18 cellular contexts compared by ENCODE assay signal in the genomic region with DNA sequence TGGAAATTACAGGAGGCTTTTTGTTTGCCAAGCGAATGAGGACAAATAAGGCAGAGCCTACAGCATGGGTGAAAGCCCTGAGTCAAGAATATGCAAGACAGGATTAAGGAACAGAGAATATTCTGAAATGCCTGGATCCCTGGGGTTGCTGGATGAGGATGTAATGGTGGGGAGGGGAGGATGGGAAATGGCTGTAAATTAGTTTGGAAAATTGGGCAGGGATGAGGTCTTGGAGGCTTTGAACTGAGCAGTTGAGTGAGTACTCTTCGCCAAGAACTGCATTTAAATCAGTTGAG.
DNase-seq lines count a peak whose midpoint lies in the region; ATAC-seq and TF ChIP-seq lines count a peak whose summit lies in the region.
"Had no signal": no experiment of that assay in that cellular context is flagged by ENCODE, and none has a peak within 500 bp of the region (broad histone marks: within the 10 kb centered on the region; RNA-seq: fewer than 3 reads in every experiment).

No MANE protein-coding gene starts in this region.

- H3K9me2 ChIP-seq in GM23338 (ENCODE audit: insufficient read depth) = peaks cover 9% of the 10 kb centered on the region; the same call in 1 of the 2 replicates

- no peak for TF ChIP-seq EP300 in gastroesophageal sphincter (IDR thresholded peaks at IDR 0.05)

- no peak overlapping the region for H3K9ac ChIP-seq in NT2/D1 (ENCODE audit: insufficient read length, low read depth)
- H3K9ac ChIP-seq in subcutaneous abdominal adipose tissue (ENCODE audit: low read length in 5 of 5) = no peak overlapping the region

- H3K27me3 Mint-ChIP-seq in GM23338 (ENCODE audit: insufficient read depth, low read depth, poor library complexity) = peaks cover 1% of the 10 kb centered on the region

- H3K4me3 ChIP-seq in GM23338 (no peak overlapping the region), NT2/D1 (ENCODE audit: insufficient read length, low read depth) (no peak overlapping the region), gastroesophageal sphincter (no peak overlapping the region), subcutaneous abdominal adipose tissue (ENCODE audit: low read depth in 1 of 5, low read length in 5 of 5) (no peak overlapping the region)
- H3K4me3 ChIP-seq: HAP-1 had no signal

- TF ChIP-seq POLR2A in gastroesophageal sphincter (IDR thresholded peaks at IDR 0.05) = no peak

- no peaks in the 10 kb centered on the region for H3K36me3 Mint-ChIP-seq in GM23338 (ENCODE audit: low read depth)
- H3K36me3 Mint-ChIP-seq: CD14-positive monocyte had no signal

- no peaks in the 10 kb centered on the region for H3K79me2 ChIP-seq in GM23338 (replicated peaks; ENCODE audit: insufficient read depth)

- 85 to 94% methylated on average over 2 of the region's 2 CpGs for WGBS in gastroesophageal sphincter (ENCODE audit: low coverage in 1 of 2), 2 donors

- ATAC-seq in GM23338 (peak; percentile 69), gastroesophageal sphincter (peak; percentile 3), HG02973 (IDR thresholded peaks at IDR 0.05; ENCODE audit: unreplicated experiment) (no peak), HG03039 (IDR thresholded peaks at IDR 0.05; ENCODE audit: unreplicated experiment) (no peak)

- TF ChIP-seq CTCF in GM23338 (conservative IDR thresholded peaks at IDR 0.05; ENCODE audit: low read depth in 2 of 2) = no peak
- no peak for TF ChIP-seq CTCF in gastroesophageal sphincter (IDR thresholded peaks at IDR 0.05)

- H3K4me1 Mint-ChIP-seq in GM23338 = peaks cover 43% of the 10 kb centered on the region
- H3K4me1 Mint-ChIP-seq: CD14-positive monocyte had no signal

- H3K4me1 ChIP-seq in GM23338 (ENCODE audit: insufficient read depth) = peaks cover 26% of the 10 kb centered on the region
- no peaks in the 10 kb centered on the region for H3K4me1 ChIP-seq in NT2/D1 (ENCODE audit: insufficient read depth, insufficient read length)
- H3K4me1 ChIP-seq in gastroesophageal sphincter = peaks cover 0 to 33% (median 0%) of the 10 kb centered on the region in 3 donors
- H3K4me1 ChIP-seq in subcutaneous abdominal adipose tissue (ENCODE audit: control insufficient read depth in 5 of 5, insufficient read depth in 5 of 5, low read length in 5 of 5) = peaks cover 0 to 45% (median 25%) of the 10 kb centered on the region in 5 donors

- H3K9me3 ChIP-seq in NT2/D1 (ENCODE audit: insufficient read depth, low read length) (no peaks in the 10 kb centered on the region), gastroesophageal sphincter (no peaks in the 10 kb centered on the region), subcutaneous abdominal adipose tissue (ENCODE audit: control insufficient read depth in 5 of 5, low read length in 5 of 5) (no peaks in the 10 kb centered on the region)

- peak overlapping the region; percentile 79; the same call in 1 of the 2 replicates for H3K27ac ChIP-seq in GM23338 (ENCODE audit: low read depth)
- H3K27ac ChIP-seq in gastroesophageal sphincter = no peak overlapping the region
- peak overlapping the region; percentile 70 for H3K27ac ChIP-seq in subcutaneous abdominal adipose tissue (ENCODE audit: low read depth, low read length)
- H3K27ac ChIP-seq: HL-60 had no signal

- H3K9me3 Mint-ChIP-seq in GM23338 = no peaks in the 10 kb centered on the region

- H3K27ac Mint-ChIP-seq in GM23338 = peak overlapping the region; percentile 62
- H3K27ac Mint-ChIP-seq: CD14-positive monocyte had no signal

- H3K27me3 ChIP-seq in GM23338 (ENCODE audit: insufficient read depth) (no peaks in the 10 kb centered on the region), NT2/D1 (ENCODE audit: insufficient read depth, insufficient read length) (no peaks in the 10 kb centered on the region), gastroesophageal sphincter (no peaks in the 10 kb centered on the region), subcutaneous abdominal adipose tissue (ENCODE audit: control insufficient read depth in 5 of 5, insufficient read depth in 4 of 5, low read length in 5 of 5) (no peaks in the 10 kb centered on the region)

- no peaks in the 10 kb centered on the region for H3F3A ChIP-seq in GM23338 (replicated peaks; ENCODE audit: low read depth)

- no peaks in the 10 kb centered on the region for H4K20me1 ChIP-seq in GM23338 (replicated peaks; ENCODE audit: insufficient read depth)

- H3K36me3 ChIP-seq in GM23338 (ENCODE audit: insufficient read depth) (no peaks in the 10 kb centered on the region), NT2/D1 (ENCODE audit: insufficient read depth, insufficient read length, low read length) (no peaks in the 10 kb centered on the region), gastroesophageal sphincter (no peaks in the 10 kb centered on the region), subcutaneous abdominal adipose tissue (ENCODE audit: control insufficient read depth in 5 of 5, insufficient read depth in 5 of 5, low read length in 5 of 5) (no peaks in the 10 kb centered on the region)
- H3K36me3 ChIP-seq: HAP-1 had no signal

- no peak for DNase-seq in GM23338 (ENCODE audit: low spot score)
- DNase-seq in NT2/D1 (ENCODE audit: low read depth, low spot score) = peak; percentile 75
- DNase-seq in retina = no peak
- DNase-seq: DMS 273 treated with DMSO at 0.1 percent for 48 hours; GF-D8; MV-4-11; NCI-H187 treated with DMSO at 0.1 percent for 48 hours; NCI-H526 treated with DMSO at 0.1 percent for 48 hours; NK-92 treated with Interleukin-12 subunit alpha and Interleukin-12 subunit beta, amount 100 ng/mL, for 24 hours; OCI-M1; SIG-M5 had no signal

- H3K4me2 ChIP-seq in GM23338 = peak overlapping the region; percentile 69

- 0 out of 3 replicates have a peak overlapping the region, but pooled peaks have one; percentile 4 for H3K4me3 Mint-ChIP-seq in GM23338
- H3K4me3 Mint-ChIP-seq: CD14-positive monocyte had no signal

- no peak overlapping the region for H2AFZ ChIP-seq in GM23338

TF ChIP-seq in GM23338, 12 proteins besides CTCF, POLR2A, EP300 and RAD21:
- TF ChIP-seq, protein P1, sequence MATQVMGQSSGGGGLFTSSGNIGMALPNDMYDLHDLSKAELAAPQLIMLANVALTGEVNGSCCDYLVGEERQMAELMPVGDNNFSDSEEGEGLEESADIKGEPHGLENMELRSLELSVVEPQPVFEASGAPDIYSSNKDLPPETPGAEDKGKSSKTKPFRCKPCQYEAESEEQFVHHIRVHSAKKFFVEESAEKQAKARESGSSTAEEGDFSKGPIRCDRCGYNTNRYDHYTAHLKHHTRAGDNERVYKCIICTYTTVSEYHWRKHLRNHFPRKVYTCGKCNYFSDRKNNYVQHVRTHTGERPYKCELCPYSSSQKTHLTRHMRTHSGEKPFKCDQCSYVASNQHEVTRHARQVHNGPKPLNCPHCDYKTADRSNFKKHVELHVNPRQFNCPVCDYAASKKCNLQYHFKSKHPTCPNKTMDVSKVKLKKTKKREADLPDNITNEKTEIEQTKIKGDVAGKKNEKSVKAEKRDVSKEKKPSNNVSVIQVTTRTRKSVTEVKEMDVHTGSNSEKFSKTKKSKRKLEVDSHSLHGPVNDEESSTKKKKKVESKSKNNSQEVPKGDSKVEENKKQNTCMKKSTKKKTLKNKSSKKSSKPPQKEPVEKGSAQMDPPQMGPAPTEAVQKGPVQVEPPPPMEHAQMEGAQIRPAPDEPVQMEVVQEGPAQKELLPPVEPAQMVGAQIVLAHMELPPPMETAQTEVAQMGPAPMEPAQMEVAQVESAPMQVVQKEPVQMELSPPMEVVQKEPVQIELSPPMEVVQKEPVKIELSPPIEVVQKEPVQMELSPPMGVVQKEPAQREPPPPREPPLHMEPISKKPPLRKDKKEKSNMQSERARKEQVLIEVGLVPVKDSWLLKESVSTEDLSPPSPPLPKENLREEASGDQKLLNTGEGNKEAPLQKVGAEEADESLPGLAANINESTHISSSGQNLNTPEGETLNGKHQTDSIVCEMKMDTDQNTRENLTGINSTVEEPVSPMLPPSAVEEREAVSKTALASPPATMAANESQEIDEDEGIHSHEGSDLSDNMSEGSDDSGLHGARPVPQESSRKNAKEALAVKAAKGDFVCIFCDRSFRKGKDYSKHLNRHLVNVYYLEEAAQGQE (IDR thresholded peaks at IDR 0.05; ENCODE audit: unreplicated experiment) = no peak
- TF ChIP-seq ZNF331 (CRISPR knock-in tag; IDR thresholded peaks at IDR 0.05; ENCODE audit: low read depth) = no peak

Comparison
In these comparisons a context has a peak if more than half of its experiments do, and no peak if none do; other contexts are left out.
1. ATAC-seq: peak in GM23338 (single experiment) and gastroesophageal sphincter (single experiment); none in HG02973 (single experiment) and HG03039 (single experiment).
2. H3K27ac ChIP-seq: peak in GM23338 (single experiment) and subcutaneous abdominal adipose tissue (single experiment); none in gastroesophageal sphincter (0 of 4).